1 cellular context compared by ENCODE assay signal in genomic region chr3:152835311-152836102, GRCh38.
TF ChIP-seq lines count a peak whose summit lies in the region.

No MANE protein-coding gene starts in this region.

TF ChIP-seq in GM12878, 131 proteins besides CTCF, POLR2A, EP300 and RAD21 (continued from another document):
- TF ChIP-seq HDAC6 (IDR thresholded peaks at IDR 0.05; ENCODE audit: unreplicated experiment) = peak; percentile 71
- TF ChIP-seq MTA2 (IDR thresholded peaks at IDR 0.05; ENCODE audit: low read depth) = no peak
- no peak for TF ChIP-seq ZBTB40 (IDR thresholded peaks at IDR 0.05; ENCODE audit: borderline replicate concordance)
- 0 out of 2 replicates have a peak, but pooled peaks have one; percentile 13 for TF ChIP-seq MAX (IDR thresholded peaks at IDR 0.05; ENCODE audit: low read depth, low read length)
- no peak for TF ChIP-seq YY1 (IDR thresholded peaks at IDR 0.05; ENCODE audit: low read depth, low read length)
- TF ChIP-seq SP1 (IDR thresholded peaks at IDR 0.05; ENCODE audit: low read depth, low read length) = no peak
